Comparison of ENCODE assay signal across 2 cellular contexts in the genomic region with DNA sequence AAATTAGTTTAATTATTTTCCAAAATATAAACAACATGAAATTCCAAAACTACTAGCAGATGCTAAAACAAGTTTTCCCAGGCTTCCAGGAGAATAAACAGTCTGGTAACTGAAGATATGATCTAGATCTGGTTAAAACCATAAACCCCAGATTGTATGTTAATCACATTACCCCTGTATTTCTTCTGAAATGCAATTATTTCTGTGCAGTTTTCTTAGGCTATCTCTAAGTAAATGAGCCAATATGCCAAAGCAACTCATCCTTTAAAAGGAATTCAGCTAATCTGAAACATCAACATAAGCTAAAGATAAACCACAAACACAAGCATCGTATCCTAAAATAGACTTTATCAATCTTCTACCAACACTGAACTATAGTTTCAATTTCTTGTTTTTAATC.
TF ChIP-seq lines count a peak whose summit lies in the region.

No MANE protein-coding gene starts in this region.

TF ChIP-seq in SK-N-SH, 30 proteins besides CTCF, POLR2A, EP300 and RAD21 (continues in another document):
- TF ChIP-seq, protein P1, sequence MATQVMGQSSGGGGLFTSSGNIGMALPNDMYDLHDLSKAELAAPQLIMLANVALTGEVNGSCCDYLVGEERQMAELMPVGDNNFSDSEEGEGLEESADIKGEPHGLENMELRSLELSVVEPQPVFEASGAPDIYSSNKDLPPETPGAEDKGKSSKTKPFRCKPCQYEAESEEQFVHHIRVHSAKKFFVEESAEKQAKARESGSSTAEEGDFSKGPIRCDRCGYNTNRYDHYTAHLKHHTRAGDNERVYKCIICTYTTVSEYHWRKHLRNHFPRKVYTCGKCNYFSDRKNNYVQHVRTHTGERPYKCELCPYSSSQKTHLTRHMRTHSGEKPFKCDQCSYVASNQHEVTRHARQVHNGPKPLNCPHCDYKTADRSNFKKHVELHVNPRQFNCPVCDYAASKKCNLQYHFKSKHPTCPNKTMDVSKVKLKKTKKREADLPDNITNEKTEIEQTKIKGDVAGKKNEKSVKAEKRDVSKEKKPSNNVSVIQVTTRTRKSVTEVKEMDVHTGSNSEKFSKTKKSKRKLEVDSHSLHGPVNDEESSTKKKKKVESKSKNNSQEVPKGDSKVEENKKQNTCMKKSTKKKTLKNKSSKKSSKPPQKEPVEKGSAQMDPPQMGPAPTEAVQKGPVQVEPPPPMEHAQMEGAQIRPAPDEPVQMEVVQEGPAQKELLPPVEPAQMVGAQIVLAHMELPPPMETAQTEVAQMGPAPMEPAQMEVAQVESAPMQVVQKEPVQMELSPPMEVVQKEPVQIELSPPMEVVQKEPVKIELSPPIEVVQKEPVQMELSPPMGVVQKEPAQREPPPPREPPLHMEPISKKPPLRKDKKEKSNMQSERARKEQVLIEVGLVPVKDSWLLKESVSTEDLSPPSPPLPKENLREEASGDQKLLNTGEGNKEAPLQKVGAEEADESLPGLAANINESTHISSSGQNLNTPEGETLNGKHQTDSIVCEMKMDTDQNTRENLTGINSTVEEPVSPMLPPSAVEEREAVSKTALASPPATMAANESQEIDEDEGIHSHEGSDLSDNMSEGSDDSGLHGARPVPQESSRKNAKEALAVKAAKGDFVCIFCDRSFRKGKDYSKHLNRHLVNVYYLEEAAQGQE (IDR thresholded peaks at IDR 0.05; ENCODE audit: low read depth, low read length), result no peak
- no peak for TF ChIP-seq SMC3 (IDR thresholded peaks at IDR 0.05; ENCODE audit: low read depth, low read length)
- TF ChIP-seq FOXM1 (IDR thresholded peaks at IDR 0.05; ENCODE audit: low read depth), result no peak
- no peak for TF ChIP-seq ELF1 (IDR thresholded peaks at IDR 0.05)
- no peak for TF ChIP-seq TAF1 (IDR thresholded peaks at IDR 0.05; ENCODE audit: borderline replicate concordance, low read depth, low read length)
- peak; percentile 62 for TF ChIP-seq TCF12 (IDR thresholded peaks at IDR 0.05)
- 0 out of 2 replicates have a peak, but pooled peaks have one; percentile 11 for TF ChIP-seq MXI1 (IDR thresholded peaks at IDR 0.05; ENCODE audit: low read depth, low read length)
- TF ChIP-seq, protein P2, sequence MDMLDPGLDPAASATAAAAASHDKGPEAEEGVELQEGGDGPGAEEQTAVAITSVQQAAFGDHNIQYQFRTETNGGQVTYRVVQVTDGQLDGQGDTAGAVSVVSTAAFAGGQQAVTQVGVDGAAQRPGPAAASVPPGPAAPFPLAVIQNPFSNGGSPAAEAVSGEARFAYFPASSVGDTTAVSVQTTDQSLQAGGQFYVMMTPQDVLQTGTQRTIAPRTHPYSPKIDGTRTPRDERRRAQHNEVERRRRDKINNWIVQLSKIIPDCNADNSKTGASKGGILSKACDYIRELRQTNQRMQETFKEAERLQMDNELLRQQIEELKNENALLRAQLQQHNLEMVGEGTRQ (IDR thresholded peaks at IDR 0.05; ENCODE audit: borderline replicate concordance, low read depth, low read length), result no peak
- TF ChIP-seq, protein P3, sequence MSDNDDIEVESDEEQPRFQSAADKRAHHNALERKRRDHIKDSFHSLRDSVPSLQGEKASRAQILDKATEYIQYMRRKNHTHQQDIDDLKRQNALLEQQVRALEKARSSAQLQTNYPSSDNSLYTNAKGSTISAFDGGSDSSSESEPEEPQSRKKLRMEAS (IDR thresholded peaks at IDR 0.05; ENCODE audit: low read depth), result no peak
- no peak for TF ChIP-seq EZH2phosphoT487 (IDR thresholded peaks at IDR 0.05; ENCODE audit: borderline replicate concordance, low read depth)
- no peak for TF ChIP-seq RXRA (IDR thresholded peaks at IDR 0.05; ENCODE audit: borderline replicate concordance, low read depth)
- TF ChIP-seq JUND (IDR thresholded peaks at IDR 0.05), result 0 out of 2 replicates have a peak, but pooled peaks have one; percentile 9
- TF ChIP-seq, protein P4, sequence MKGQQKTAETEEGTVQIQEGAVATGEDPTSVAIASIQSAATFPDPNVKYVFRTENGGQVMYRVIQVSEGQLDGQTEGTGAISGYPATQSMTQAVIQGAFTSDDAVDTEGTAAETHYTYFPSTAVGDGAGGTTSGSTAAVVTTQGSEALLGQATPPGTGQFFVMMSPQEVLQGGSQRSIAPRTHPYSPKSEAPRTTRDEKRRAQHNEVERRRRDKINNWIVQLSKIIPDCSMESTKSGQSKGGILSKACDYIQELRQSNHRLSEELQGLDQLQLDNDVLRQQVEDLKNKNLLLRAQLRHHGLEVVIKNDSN (IDR thresholded peaks at IDR 0.05; ENCODE audit: borderline replicate concordance, low read depth), result no peak
- TF ChIP-seq, protein P5, sequence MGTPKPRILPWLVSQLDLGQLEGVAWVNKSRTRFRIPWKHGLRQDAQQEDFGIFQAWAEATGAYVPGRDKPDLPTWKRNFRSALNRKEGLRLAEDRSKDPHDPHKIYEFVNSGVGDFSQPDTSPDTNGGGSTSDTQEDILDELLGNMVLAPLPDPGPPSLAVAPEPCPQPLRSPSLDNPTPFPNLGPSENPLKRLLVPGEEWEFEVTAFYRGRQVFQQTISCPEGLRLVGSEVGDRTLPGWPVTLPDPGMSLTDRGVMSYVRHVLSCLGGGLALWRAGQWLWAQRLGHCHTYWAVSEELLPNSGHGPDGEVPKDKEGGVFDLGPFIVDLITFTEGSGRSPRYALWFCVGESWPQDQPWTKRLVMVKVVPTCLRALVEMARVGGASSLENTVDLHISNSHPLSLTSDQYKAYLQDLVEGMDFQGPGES (IDR thresholded peaks at IDR 0.05; ENCODE audit: low read depth, low read length), result no peak
- no peak for TF ChIP-seq GABPA (IDR thresholded peaks at IDR 0.05; ENCODE audit: low read depth)
- no peak for TF ChIP-seq MEF2A (IDR thresholded peaks at IDR 0.05; ENCODE audit: borderline replicate concordance, low read depth)
- TF ChIP-seq TEAD4 (IDR thresholded peaks at IDR 0.05; ENCODE audit: borderline replicate concordance, insufficient read depth), result 0 out of 2 replicates have a peak, but pooled peaks have one; percentile 34
- no peak for TF ChIP-seq NFIC (IDR thresholded peaks at IDR 0.05; ENCODE audit: borderline replicate concordance)
- TF ChIP-seq GATA2 (CRISPR knock-in tag; IDR thresholded peaks at IDR 0.05), result peak; percentile 87
- no peak for TF ChIP-seq NRF1 (IDR thresholded peaks at IDR 0.05; ENCODE audit: low read depth, low read length)
- TF ChIP-seq, protein P6, sequence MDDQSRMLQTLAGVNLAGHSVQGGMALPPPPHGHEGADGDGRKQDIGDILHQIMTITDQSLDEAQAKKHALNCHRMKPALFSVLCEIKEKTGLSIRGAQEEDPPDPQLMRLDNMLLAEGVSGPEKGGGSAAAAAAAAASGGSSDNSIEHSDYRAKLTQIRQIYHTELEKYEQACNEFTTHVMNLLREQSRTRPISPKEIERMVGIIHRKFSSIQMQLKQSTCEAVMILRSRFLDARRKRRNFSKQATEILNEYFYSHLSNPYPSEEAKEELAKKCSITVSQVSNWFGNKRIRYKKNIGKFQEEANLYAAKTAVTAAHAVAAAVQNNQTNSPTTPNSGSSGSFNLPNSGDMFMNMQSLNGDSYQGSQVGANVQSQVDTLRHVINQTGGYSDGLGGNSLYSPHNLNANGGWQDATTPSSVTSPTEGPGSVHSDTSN (IDR thresholded peaks at IDR 0.05), result no peak
- TF ChIP-seq RFX5 (IDR thresholded peaks at IDR 0.05; ENCODE audit: low read length), result no peak
- TF ChIP-seq FOSL2 (IDR thresholded peaks at IDR 0.05; ENCODE audit: borderline replicate concordance, low read depth), result no peak
- TF ChIP-seq SIN3A (IDR thresholded peaks at IDR 0.05; ENCODE audit: borderline replicate concordance, low read depth, low read length), result no peak
- peak; percentile 48 for TF ChIP-seq CHD2 (IDR thresholded peaks at IDR 0.05; ENCODE audit: low read length, partially characterized antibody)
- TF ChIP-seq POLR2AphosphoS5 (IDR thresholded peaks at IDR 0.05; ENCODE audit: low read depth, low read length), result peak; percentile 55; the same call in 1 of the 2 replicates

TF ChIP-seq in GM23338, 12 proteins besides CTCF, POLR2A, EP300 and RAD21 (continued from another document):
- TF ChIP-seq, protein P7, sequence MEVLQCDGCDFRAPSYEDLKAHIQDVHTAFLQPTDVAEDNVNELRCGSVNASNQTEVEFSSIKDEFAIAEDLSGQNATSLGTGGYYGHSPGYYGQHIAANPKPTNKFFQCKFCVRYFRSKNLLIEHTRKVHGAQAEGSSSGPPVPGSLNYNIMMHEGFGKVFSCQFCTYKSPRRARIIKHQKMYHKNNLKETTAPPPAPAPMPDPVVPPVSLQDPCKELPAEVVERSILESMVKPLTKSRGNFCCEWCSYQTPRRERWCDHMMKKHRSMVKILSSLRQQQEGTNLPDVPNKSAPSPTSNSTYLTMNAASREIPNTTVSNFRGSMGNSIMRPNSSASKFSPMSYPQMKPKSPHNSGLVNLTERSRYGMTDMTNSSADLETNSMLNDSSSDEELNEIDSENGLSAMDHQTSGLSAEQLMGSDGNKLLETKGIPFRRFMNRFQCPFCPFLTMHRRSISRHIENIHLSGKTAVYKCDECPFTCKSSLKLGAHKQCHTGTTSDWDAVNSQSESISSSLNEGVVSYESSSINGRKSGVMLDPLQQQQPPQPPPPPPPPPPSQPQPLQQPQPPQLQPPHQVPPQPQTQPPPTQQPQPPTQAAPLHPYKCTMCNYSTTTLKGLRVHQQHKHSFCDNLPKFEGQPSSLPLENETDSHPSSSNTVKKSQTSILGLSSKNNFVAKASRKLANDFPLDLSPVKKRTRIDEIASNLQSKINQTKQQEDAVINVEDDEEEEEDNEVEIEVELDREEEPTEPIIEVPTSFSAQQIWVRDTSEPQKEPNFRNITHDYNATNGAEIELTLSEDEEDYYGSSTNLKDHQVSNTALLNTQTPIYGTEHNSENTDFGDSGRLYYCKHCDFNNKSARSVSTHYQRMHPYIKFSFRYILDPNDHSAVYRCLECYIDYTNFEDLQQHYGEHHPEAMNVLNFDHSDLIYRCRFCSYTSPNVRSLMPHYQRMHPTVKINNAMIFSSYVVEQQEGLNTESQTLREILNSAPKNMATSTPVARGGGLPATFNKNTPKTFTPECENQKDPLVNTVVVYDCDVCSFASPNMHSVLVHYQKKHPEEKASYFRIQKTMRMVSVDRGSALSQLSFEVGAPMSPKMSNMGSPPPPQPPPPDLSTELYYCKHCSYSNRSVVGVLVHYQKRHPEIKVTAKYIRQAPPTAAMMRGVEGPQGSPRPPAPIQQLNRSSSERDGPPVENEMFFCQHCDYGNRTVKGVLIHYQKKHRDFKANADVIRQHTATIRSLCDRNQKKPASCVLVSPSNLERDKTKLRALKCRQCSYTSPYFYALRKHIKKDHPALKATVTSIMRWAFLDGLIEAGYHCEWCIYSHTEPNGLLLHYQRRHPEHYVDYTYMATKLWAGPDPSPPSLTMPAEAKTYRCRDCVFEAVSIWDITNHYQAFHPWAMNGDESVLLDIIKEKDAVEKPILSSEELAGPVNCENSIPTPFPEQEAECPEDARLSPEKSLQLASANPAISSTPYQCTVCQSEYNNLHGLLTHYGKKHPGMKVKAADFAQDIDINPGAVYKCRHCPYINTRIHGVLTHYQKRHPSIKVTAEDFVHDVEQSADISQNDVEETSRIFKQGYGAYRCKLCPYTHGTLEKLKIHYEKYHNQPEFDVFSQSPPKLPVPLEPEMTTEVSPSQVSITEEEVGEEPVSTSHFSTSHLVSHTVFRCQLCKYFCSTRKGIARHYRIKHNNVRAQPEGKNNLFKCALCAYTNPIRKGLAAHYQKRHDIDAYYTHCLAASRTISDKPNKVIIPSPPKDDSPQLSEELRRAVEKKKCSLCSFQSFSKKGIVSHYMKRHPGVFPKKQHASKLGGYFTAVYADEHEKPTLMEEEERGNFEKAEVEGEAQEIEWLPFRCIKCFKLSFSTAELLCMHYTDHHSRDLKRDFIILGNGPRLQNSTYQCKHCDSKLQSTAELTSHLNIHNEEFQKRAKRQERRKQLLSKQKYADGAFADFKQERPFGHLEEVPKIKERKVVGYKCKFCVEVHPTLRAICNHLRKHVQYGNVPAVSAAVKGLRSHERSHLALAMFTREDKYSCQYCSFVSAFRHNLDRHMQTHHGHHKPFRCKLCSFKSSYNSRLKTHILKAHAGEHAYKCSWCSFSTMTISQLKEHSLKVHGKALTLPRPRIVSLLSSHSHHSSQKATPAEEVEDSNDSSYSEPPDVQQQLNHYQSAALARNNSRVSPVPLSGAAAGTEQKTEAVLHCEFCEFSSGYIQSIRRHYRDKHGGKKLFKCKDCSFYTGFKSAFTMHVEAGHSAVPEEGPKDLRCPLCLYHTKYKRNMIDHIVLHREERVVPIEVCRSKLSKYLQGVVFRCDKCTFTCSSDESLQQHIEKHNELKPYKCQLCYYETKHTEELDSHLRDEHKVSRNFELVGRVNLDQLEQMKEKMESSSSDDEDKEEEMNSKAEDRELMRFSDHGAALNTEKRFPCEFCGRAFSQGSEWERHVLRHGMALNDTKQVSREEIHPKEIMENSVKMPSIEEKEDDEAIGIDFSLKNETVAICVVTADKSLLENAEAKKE (CRISPR knock-in tag; IDR thresholded peaks at IDR 0.05), result no peak
- TF ChIP-seq STAT1 (IDR thresholded peaks at IDR 0.05; ENCODE audit: unreplicated experiment), result no peak
- no peak for TF ChIP-seq JUNB (IDR thresholded peaks at IDR 0.05; ENCODE audit: unreplicated experiment)
- TF ChIP-seq, protein P1 (IDR thresholded peaks at IDR 0.05; ENCODE audit: unreplicated experiment), result no peak
- TF ChIP-seq CREB1 (CRISPR knock-in tag; IDR thresholded peaks at IDR 0.05; ENCODE audit: low read depth), result no peak
